In genomic region chr6:7912736-7913517, GRCh38 we compare ENCODE assay signal across 1 cellular context.
TF ChIP-seq lines count a peak whose summit lies in the region.

No MANE protein-coding gene starts in this region.

TF ChIP-seq in K562, 482 proteins besides CTCF, POLR2A, EP300 and RAD21 (continues in another document):
- TF ChIP-seq IFI16 (CRISPR knock-in tag; IDR thresholded peaks at IDR 0.05) (no peak), PHB2 (IDR thresholded peaks at IDR 0.05; ENCODE audit: low read depth) (no peak), CHD7 (IDR thresholded peaks at IDR 0.05; ENCODE audit: low read depth, low read length) (no peak), E2F5 (CRISPR knock-in tag; IDR thresholded peaks at IDR 0.05) (no peak), TOE1 (IDR thresholded peaks at IDR 0.05; ENCODE audit: borderline replicate concordance) (0 out of 2 replicates have a peak, but pooled peaks have one; percentile 37), TOE1 (CRISPR knock-in tag; IDR thresholded peaks at IDR 0.05; ENCODE audit: borderline replicate concordance, low read depth) (no peak), ARID1B (IDR thresholded peaks at IDR 0.05) (peak; percentile 84), TFAP4 (CRISPR knock-in tag; IDR thresholded peaks at IDR 0.05; ENCODE audit: borderline replicate concordance) (peak; percentile 73), ZKSCAN3 (CRISPR knock-in tag; IDR thresholded peaks at IDR 0.05) (no peak), NBN (IDR thresholded peaks at IDR 0.05; ENCODE audit: low read depth) (peak; percentile 71; the same call in 1 of the 2 replicates), SMAD4 (CRISPR knock-in tag; conservative IDR thresholded peaks at IDR 0.05) (peak; percentile 48; the same call in 1 of the 2 replicates), POLR3G (IDR thresholded peaks at IDR 0.05; ENCODE audit: extremely low read depth, insufficient read length, insufficient replicate concordance) (no peak), MAZ (CRISPR knock-in tag; conservative IDR thresholded peaks at IDR 0.05 in 1 of 2, IDR thresholded peaks at IDR 0.05 in 1 of 2) (peak; percentile 60 to 88; a peak in 2 of 4 replicates), ZNF239 (CRISPR knock-in tag; IDR thresholded peaks at IDR 0.05) (no peak), NFIC (IDR thresholded peaks at IDR 0.05) (peak; percentile 51), CEBPG (CRISPR knock-in tag; IDR thresholded peaks at IDR 0.05) (no peak), CEBPG (tag; conservative IDR thresholded peaks at IDR 0.05 in 1 of 2, IDR thresholded peaks at IDR 0.05 in 1 of 2) (no peak), RCOR1 (IDR thresholded peaks at IDR 0.05; ENCODE audit: borderline replicate concordance in 1 of 2, low read depth in 2 of 2, low read length in 2 of 2) (peak in 1 of 2 experiments; percentile 94; a peak in 2 of 4 replicates), HNRNPL (IDR thresholded peaks at IDR 0.05; ENCODE audit: low read depth, low read length) (no peak), NFYB (IDR thresholded peaks at IDR 0.05; ENCODE audit: extremely low read depth, insufficient read length) (no peak), IRF2 (CRISPR knock-in tag; IDR thresholded peaks at IDR 0.05) (no peak), TCF3 (CRISPR knock-in tag; IDR thresholded peaks at IDR 0.05) (peak; percentile 55), STAT5A (IDR thresholded peaks at IDR 0.05; ENCODE audit: borderline replicate concordance, low read length) (peak; percentile 78), TRIM28 (IDR thresholded peaks at IDR 0.05) (no peak), MYC (IDR thresholded peaks at IDR 0.05; ENCODE audit: low read depth, low read length) (0 out of 2 replicates have a peak, but pooled peaks have one; percentile 25), MYC (CRISPR knock-in tag; IDR thresholded peaks at IDR 0.05; ENCODE audit: borderline replicate concordance, low read depth) (no peak), RREB1 (CRISPR knock-in tag; IDR thresholded peaks at IDR 0.05) (no peak), ZNF217 (CRISPR knock-in tag; IDR thresholded peaks at IDR 0.05) (no peak), ZNF143 (CRISPR knock-in tag; IDR thresholded peaks at IDR 0.05) (no peak), CTBP1 (IDR thresholded peaks at IDR 0.05; ENCODE audit: borderline replicate concordance) (peak; percentile 87; the same call in 1 of the 2 replicates), RBM34 (IDR thresholded peaks at IDR 0.05; ENCODE audit: borderline replicate concordance, insufficient read depth, low read length) (no peak), SLC30A9 (CRISPR knock-in tag; IDR thresholded peaks at IDR 0.05) (no peak), MEIS2 (IDR thresholded peaks at IDR 0.05; ENCODE audit: partially characterized antibody) (peak; percentile 67), ATF7 (IDR thresholded peaks at IDR 0.05) (peak; percentile 34; the same call in 1 of the 2 replicates), BCOR (IDR thresholded peaks at IDR 0.05) (peak; percentile 50; the same call in 1 of the 2 replicates), PKNOX1 (IDR thresholded peaks at IDR 0.05) (peak; percentile 81), KLF10 (CRISPR knock-in tag; IDR thresholded peaks at IDR 0.05) (no peak), MTA1 (IDR thresholded peaks at IDR 0.05; ENCODE audit: borderline replicate concordance) (peak; percentile 67), ZNF717 (CRISPR knock-in tag; IDR thresholded peaks at IDR 0.05) (no peak), CBFA2T3 (IDR thresholded peaks at IDR 0.05) (peak; percentile 70), KLF16 (IDR thresholded peaks at IDR 0.05) (peak; percentile 64), ZNF263 (CRISPR knock-in tag; IDR thresholded peaks at IDR 0.05; ENCODE audit: borderline replicate concordance) (no peak), CBFA2T2 (conservative IDR thresholded peaks at IDR 0.05) (peak; percentile 49), KDM1A (IDR thresholded peaks at IDR 0.05) (peak; percentile 61 to 88; a peak in 3 of 4 replicates)
